In genomic region chr7:140568021-140568813, GRCh38 we compare ENCODE assay signal across 10 cellular contexts.
DNase-seq lines count a peak whose midpoint lies in the region; ATAC-seq and TF ChIP-seq lines count a peak whose summit lies in the region.
"Had no signal": no experiment of that assay in that cellular context is flagged by ENCODE, and none has a peak within 500 bp of the region (broad histone marks: within the 10 kb centered on the region; RNA-seq: fewer than 3 reads in every experiment).

No MANE protein-coding gene starts in this region.

- intact Hi-C loops in left ventricle myocardium superior (cut with micrococcal nuclease), result no loop called here
- intact Hi-C loops in posterior vena cava (cut with DNase I), result no loop called here

- peak; percentile 46 for DNase-seq in left ventricle myocardium superior
- DNase-seq in posterior vena cava (ENCODE audit: low spot score), result peak; percentile 58
- DNase-seq in activated naive CD4-positive, alpha-beta T cell (lab: John Stamatoyannopoulos, UW), result no peak
- no peak for DNase-seq in GDM1 (lab: John Stamatoyannopoulos, UW)
- DNase-seq in coronary artery (ENCODE audit: low spot score), result no peak
- DNase-seq: CD4-positive, alpha-beta T cell; NCI-H1436 treated with DMSO at 0.1 percent for 48 hours; NCI-H510A had no signal

- ATAC-seq in left ventricle myocardium superior, result peak; percentile 9
- ATAC-seq in HG03354 (IDR thresholded peaks at IDR 0.05; ENCODE audit: poor library complexity, severe bottlenecking, unreplicated experiment), result no peak

- H3K4me3 ChIP-seq in coronary artery, result no peak overlapping the region

- H3K27ac ChIP-seq in VCaP (peak overlapping the region; percentile 21; the same call in 1 of the 2 replicates), coronary artery (no peak overlapping the region)

- TF ChIP-seq CTCF in VCaP (conservative IDR thresholded peaks at IDR 0.05) (no peak), coronary artery (IDR thresholded peaks at IDR 0.05) (no peak)

Comparison
In these comparisons a context has a peak if more than half of its experiments do, and no peak if none do; other contexts are left out.
1. DNase-seq: peak in left ventricle myocardium superior (single experiment) and posterior vena cava (single experiment); none in activated naive CD4-positive, alpha-beta T cell (0 of 4), GDM1 (single experiment) and coronary artery (single experiment).